22 cellular contexts compared by ENCODE assay signal in the genomic region with DNA sequence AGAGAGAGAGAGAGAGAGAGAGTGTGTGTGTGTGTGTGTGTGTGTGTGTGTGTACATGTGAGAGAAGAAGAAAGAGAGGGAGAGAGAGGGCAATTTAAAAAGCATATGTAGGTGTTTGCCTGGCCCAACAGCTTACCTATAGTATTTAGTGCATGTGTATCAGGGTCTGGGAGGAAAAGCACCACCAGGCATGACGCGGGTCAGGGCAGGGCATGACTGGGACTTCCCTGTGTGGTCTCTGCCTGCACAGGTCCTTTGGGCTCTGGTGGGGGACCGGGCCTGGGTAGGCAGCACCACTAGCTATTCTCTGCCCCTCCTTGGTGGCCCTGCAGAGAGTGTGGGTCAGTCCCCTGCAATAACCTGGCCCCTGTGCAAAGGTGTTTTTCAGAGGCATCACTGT. TPM values are rescaled to one million over a fixed set of nuclear protein-coding genes. Genes with fewer than 3 reads are reported as not detected.
DNase-seq lines count a peak whose midpoint lies in the region; FAIRE-seq and TF ChIP-seq lines count a peak whose summit lies in the region.
"Had no signal": no experiment of that assay in that cellular context is flagged by ENCODE, and none has a peak within 500 bp of the region (broad histone marks: within the 10 kb centered on the region; RNA-seq: fewer than 3 reads in every experiment).

No MANE protein-coding gene starts in this region.

- H3K36me3 ChIP-seq in H7 (replicated peaks; ENCODE audit: control insufficient read depth, insufficient read depth, low read length) (no peaks in the 10 kb centered on the region), bronchial epithelial cell (ENCODE audit: control insufficient read depth, insufficient read depth, low read length) (no peaks in the 10 kb centered on the region), osteoblast (ENCODE audit: insufficient read depth, low read length) (no peaks in the 10 kb centered on the region), thyroid gland (no peaks in the 10 kb centered on the region), colonic mucosa (no peaks in the 10 kb centered on the region)
- H3K36me3 ChIP-seq: BE2C, BLaER1 had no signal

- H3K4me1 ChIP-seq in osteoblast (ENCODE audit: insufficient read depth, low read length) (no peaks in the 10 kb centered on the region), thyroid gland (no peaks in the 10 kb centered on the region), colonic mucosa (no peaks in the 10 kb centered on the region)
- H3K4me1 ChIP-seq: BE2C, BLaER1, Caco-2 had no signal

- no peaks in the 10 kb centered on the region for H4K20me1 ChIP-seq in osteoblast (ENCODE audit: insufficient read depth, low read length)
- H4K20me1 ChIP-seq: BLaER1 had no signal

- H3K9ac ChIP-seq in colonic mucosa (ENCODE audit: low read depth in 2 of 2, low read length in 2 of 2), result no peak overlapping the region
- H3K9ac ChIP-seq: BLaER1 had no signal

- H3K27me3 ChIP-seq in H7 (ENCODE audit: control insufficient read depth, insufficient read depth, low read length), result no peaks in the 10 kb centered on the region
- H3K27me3 ChIP-seq in bronchial epithelial cell (ENCODE audit: control insufficient read depth, insufficient read depth, low read length), result peaks cover 6% of the 10 kb centered on the region
- H3K27me3 ChIP-seq in osteoblast (ENCODE audit: insufficient read depth, low read length), result peaks cover 27% of the 10 kb centered on the region
- no peaks in the 10 kb centered on the region for H3K27me3 ChIP-seq in thyroid gland
- no peaks in the 10 kb centered on the region for H3K27me3 ChIP-seq in colonic mucosa
- H3K27me3 ChIP-seq: BLaER1 had no signal

- no peak overlapping the region for H3K27ac ChIP-seq in osteoblast (ENCODE audit: low read depth, low read length)
- H3K27ac ChIP-seq in thyroid gland, result no peak overlapping the region
- H3K27ac ChIP-seq in colonic mucosa, result no peak overlapping the region
- H3K27ac ChIP-seq: BLaER1, C4-2B had no signal

- H2AFZ ChIP-seq in osteoblast (ENCODE audit: low read length), result no peak overlapping the region

- no peak for TF ChIP-seq POLR2A in thyroid gland (IDR thresholded peaks at IDR 0.05)

- TF ChIP-seq CTCF in bronchial epithelial cell (IDR thresholded peaks at IDR 0.05; ENCODE audit: insufficient read depth, low read length, severe bottlenecking) (no peak), osteoblast (IDR thresholded peaks at IDR 0.05; ENCODE audit: extremely low read depth, low read depth, low read length) (no peak), thyroid gland (IDR thresholded peaks at IDR 0.05) (no peak), colonic mucosa (IDR thresholded peaks at IDR 0.05) (no peak)

- DNase-seq in H7, result peak; percentile 20
- DNase-seq in bronchial epithelial cell (ENCODE audit: low read depth), result no peak
- peak; percentile 29 for DNase-seq in islet precursor cell
- peak; percentile 76 for DNase-seq in osteoblast (ENCODE audit: insufficient read length, low spot score, missing footprints)
- DNase-seq in thyroid gland, result no peak
- no peak for DNase-seq in GOT3 (lab: John Stamatoyannopoulos, UW)
- DNase-seq in colonic mucosa, result no peak
- DNase-seq: BE2C; CD4-positive, alpha-beta T cell; DMS79 treated with DMSO at 0.1 percent for 48 hours; GF-D8 had no signal

- H3K79me2 ChIP-seq in osteoblast (ENCODE audit: insufficient read depth, low read length), result no peaks in the 10 kb centered on the region

- H3K9me3 ChIP-seq in osteoblast (ENCODE audit: low read depth, low read length) (no peaks in the 10 kb centered on the region), thyroid gland (no peaks in the 10 kb centered on the region), colonic mucosa (no peaks in the 10 kb centered on the region)
- H3K9me3 ChIP-seq: BE2C, BLaER1, Caco-2 had no signal

- intact Hi-C loops in thyroid gland (cut with DNase I), result no loop called here
- intact Hi-C loops in colonic mucosa (cut with DNase I), result no loop called here

- peak; percentile 73 for FAIRE-seq in bronchial epithelial cell (lab: Jason Lieb, UNC)
- FAIRE-seq: A204.1, D721Med, G401.6, GM12891, GM19239 had no signal

- H3K4me2 ChIP-seq in osteoblast (ENCODE audit: insufficient read depth, low read length), result no peak overlapping the region
- H3K4me2 ChIP-seq: BLaER1 had no signal

- H3K4me3 ChIP-seq in H7 (ENCODE audit: insufficient read depth, low read depth, low read length) (no peak overlapping the region), bronchial epithelial cell (ENCODE audit: low read depth, low read length) (no peak overlapping the region), osteoblast (ENCODE audit: insufficient read depth, low read length) (no peak overlapping the region), thyroid gland (replicated peaks in 1 of 3) (no peak overlapping the region), colonic mucosa (no peak overlapping the region)
- H3K4me3 ChIP-seq: BLaER1 had no signal

- WGBS in thyroid gland, 2 donors, result 87 to 89% methylated on average over 3 of the region's 3 CpGs

RNA-seq across cellular contexts. Expression of a gene that starts 16.1 kb away (rescaled TPM):
- not detected in 2 replicates for total RNA-seq in H7 (2014; rRNA removed; shearing (Covaris generic))
- total RNA-seq in bronchial epithelial cell, result not detected in 2 replicates
- not detected in 2 replicates for total RNA-seq in osteoblast
- not detected for total RNA-seq in thyroid gland
- not detected for total RNA-seq in colonic mucosa
- total RNA-seq: A673; Caco-2; Calu3; CD4-positive, alpha-beta T cell; CD8-positive, alpha-beta T cell had no signal

RNA-seq across cellular contexts. Expression of a gene that starts 45.1 kb away (rescaled TPM):
- total RNA-seq in H7 (2014; rRNA removed; shearing (Covaris generic)), result 0.04 and 0.38 TPM in 2 replicates
- total RNA-seq in bronchial epithelial cell (not detected in 2 replicates), osteoblast (not detected in 2 replicates), thyroid gland (under 1 TPM in 1 of 4 donors, not detected in 3; 0.33 TPM), colonic mucosa (1 to 10 TPM; 4.1 to 6.0 TPM)
- total RNA-seq: A673; Calu3; CD4-positive, alpha-beta T cell; CD8-positive, alpha-beta T cell had no signal

Comparison
In these comparisons a context has a peak if more than half of its experiments do, and no peak if none do; other contexts are left out.
1. DNase-seq: peak in H7 (single experiment), islet precursor cell (single experiment) and osteoblast (single experiment); none in bronchial epithelial cell (single experiment), thyroid gland (0 of 2), GOT3 (single experiment) and colonic mucosa (single experiment).